Comparison of ENCODE assay signal across 17 cellular contexts in the genomic region with DNA sequence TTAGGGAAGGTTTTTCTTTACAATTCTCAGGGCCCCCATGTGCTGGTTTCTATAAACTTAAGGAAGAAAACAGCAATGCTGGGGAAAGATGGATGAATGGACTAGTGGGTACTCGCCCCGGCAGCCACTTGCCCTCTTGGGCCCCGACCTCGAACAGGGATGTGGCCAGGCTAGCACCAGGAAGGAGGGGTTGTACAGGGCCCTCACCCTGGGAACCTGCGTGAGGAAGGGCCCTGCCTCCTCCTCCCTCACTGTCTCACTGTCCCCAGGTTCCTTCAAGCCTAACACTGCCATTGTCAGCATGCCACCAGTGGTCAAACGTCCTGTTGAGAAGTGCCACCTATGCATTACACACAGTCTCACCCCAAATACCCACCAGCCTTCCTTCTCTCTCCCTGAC. TPM values are rescaled to one million over a fixed set of nuclear protein-coding genes. Genes with fewer than 3 reads are reported as not detected.
DNase-seq lines count a peak whose midpoint lies in the region; ATAC-seq and TF ChIP-seq lines count a peak whose summit lies in the region.
"Had no signal": no experiment of that assay in that cellular context is flagged by ENCODE, and none has a peak within 500 bp of the region (broad histone marks: within the 10 kb centered on the region; RNA-seq: fewer than 3 reads in every experiment).

No MANE protein-coding gene starts in this region.

- no peaks in the 10 kb centered on the region for H3K9me3 Mint-ChIP-seq in activated CD4-positive, alpha-beta T cell treated with anti-CD3 and anti-CD28 coated beads, Interleukin-2, amount 10 ng/mL, durations not matched to agents 24 days and 14 days
- no peaks in the 10 kb centered on the region for H3K9me3 Mint-ChIP-seq in natural killer cell
- no peaks in the 10 kb centered on the region for H3K9me3 Mint-ChIP-seq in natural killer cell treated with Interleukin-12 subunit alpha and Interleukin-12 subunit beta and Interleukin-15 and Interleukin-18, amount 100 ng/mL, for 72 hours
- H3K9me3 Mint-ChIP-seq in T-helper 2 cell treated with Interferon-gamma antibody and Interleukin-4, amounts not matched to agents 5 μg/mL and 100 μg/mL, for 36 hours, result no peaks in the 10 kb centered on the region
- no peaks in the 10 kb centered on the region for H3K9me3 Mint-ChIP-seq in stimulated activated naive CD8-positive, alpha-beta T cell treated with anti-CD3 and anti-CD28 coated beads, Interleukin-15, amount 100 ng/mL, for 72 hours
- H3K9me3 Mint-ChIP-seq: CD4-positive, alpha-beta T cell had no signal

- intact Hi-C loops in activated CD4-positive, alpha-beta T cell treated with anti-CD3 and anti-CD28 coated beads, Interleukin-2, amount 10 ng/mL, durations not matched to agents 24 days and 14 days (cut with micrococcal nuclease), result no loop called here
- intact Hi-C loops in natural killer cell (cut with micrococcal nuclease), result no loop called here

- no peak overlapping the region for H3K4me3 ChIP-seq in coronary artery
- H3K4me3 ChIP-seq: BLaER1 treated with 17β-estradiol and CSF1 and Interleukin-3, amounts not matched to agents 10 nM and 100 nM had no signal

- H3K27ac Mint-ChIP-seq in activated CD4-positive, alpha-beta T cell treated with anti-CD3 and anti-CD28 coated beads, Interleukin-2, amount 10 ng/mL, durations not matched to agents 24 days and 14 days, result no peak overlapping the region
- H3K27ac Mint-ChIP-seq in natural killer cell, result peak overlapping the region in 1 of 2 donors; percentile 61
- H3K27ac Mint-ChIP-seq in natural killer cell treated with Interleukin-12 subunit alpha and Interleukin-12 subunit beta and Interleukin-15 and Interleukin-18, amount 100 ng/mL, for 72 hours, result no peak overlapping the region
- no peak overlapping the region for H3K27ac Mint-ChIP-seq in T-helper 2 cell treated with Interferon-gamma antibody and Interleukin-4, amounts not matched to agents 5 μg/mL and 100 μg/mL, for 36 hours
- H3K27ac Mint-ChIP-seq in stimulated activated naive CD8-positive, alpha-beta T cell treated with anti-CD3 and anti-CD28 coated beads, Interleukin-15, amount 100 ng/mL, for 72 hours, result no peak overlapping the region
- H3K27ac Mint-ChIP-seq: CD4-positive, alpha-beta T cell had no signal

- H3K36me3 Mint-ChIP-seq in activated CD4-positive, alpha-beta T cell treated with anti-CD3 and anti-CD28 coated beads, Interleukin-2, amount 10 ng/mL, durations not matched to agents 24 days and 14 days (ENCODE audit: low read depth), result peaks cover 2% of the 10 kb centered on the region
- no peaks in the 10 kb centered on the region for H3K36me3 Mint-ChIP-seq in natural killer cell
- H3K36me3 Mint-ChIP-seq in natural killer cell treated with Interleukin-12 subunit alpha and Interleukin-12 subunit beta and Interleukin-15 and Interleukin-18, amount 100 ng/mL, for 72 hours, result no peaks in the 10 kb centered on the region
- no peaks in the 10 kb centered on the region for H3K36me3 Mint-ChIP-seq in T-helper 2 cell treated with Interferon-gamma antibody and Interleukin-4, amounts not matched to agents 5 μg/mL and 100 μg/mL, for 36 hours (ENCODE audit: low read depth)

- H3K4me1 Mint-ChIP-seq in activated CD4-positive, alpha-beta T cell treated with anti-CD3 and anti-CD28 coated beads, Interleukin-2, amount 10 ng/mL, durations not matched to agents 24 days and 14 days, result peaks cover 45% of the 10 kb centered on the region
- peaks cover 56% of the 10 kb centered on the region in 2 donors for H3K4me1 Mint-ChIP-seq in natural killer cell
- H3K4me1 Mint-ChIP-seq in natural killer cell treated with Interleukin-12 subunit alpha and Interleukin-12 subunit beta and Interleukin-15 and Interleukin-18, amount 100 ng/mL, for 72 hours (ENCODE audit: low read depth in 2 of 2), result peaks cover 38 to 58% of the 10 kb centered on the region in 2 donors
- peaks cover 35% of the 10 kb centered on the region for H3K4me1 Mint-ChIP-seq in T-helper 2 cell treated with Interferon-gamma antibody and Interleukin-4, amounts not matched to agents 5 μg/mL and 100 μg/mL, for 36 hours (ENCODE audit: low read depth)
- peaks cover 73% of the 10 kb centered on the region for H3K4me1 Mint-ChIP-seq in stimulated activated naive CD8-positive, alpha-beta T cell treated with anti-CD3 and anti-CD28 coated beads, Interleukin-15, amount 100 ng/mL, for 72 hours

- no peak for ATAC-seq in natural killer cell
- ATAC-seq in natural killer cell treated with Interleukin-12 subunit alpha and Interleukin-12 subunit beta and Interleukin-15 and Interleukin-18, amount 100 ng/mL, for 72 hours, result no peak
- no peak for ATAC-seq in stimulated activated naive CD8-positive, alpha-beta T cell treated with anti-CD3 and anti-CD28 coated beads, Interleukin-15, amount 100 ng/mL, for 72 hours

- H3K4me3 Mint-ChIP-seq in activated CD4-positive, alpha-beta T cell treated with anti-CD3 and anti-CD28 coated beads, Interleukin-2, amount 10 ng/mL, durations not matched to agents 24 days and 14 days, result no peak overlapping the region
- H3K4me3 Mint-ChIP-seq in natural killer cell, result peak overlapping the region; percentile 52
- no peak overlapping the region for H3K4me3 Mint-ChIP-seq in natural killer cell treated with Interleukin-12 subunit alpha and Interleukin-12 subunit beta and Interleukin-15 and Interleukin-18, amount 100 ng/mL, for 72 hours
- no peak overlapping the region for H3K4me3 Mint-ChIP-seq in T-helper 2 cell treated with Interferon-gamma antibody and Interleukin-4, amounts not matched to agents 5 μg/mL and 100 μg/mL, for 36 hours
- no peak overlapping the region for H3K4me3 Mint-ChIP-seq in stimulated activated naive CD8-positive, alpha-beta T cell treated with anti-CD3 and anti-CD28 coated beads, Interleukin-15, amount 100 ng/mL, for 72 hours
- H3K4me3 Mint-ChIP-seq: CD4-positive, alpha-beta T cell had no signal

- no peak for TF ChIP-seq CTCF in natural killer cell (IDR thresholded peaks at IDR 0.05)
- no peak for TF ChIP-seq CTCF in coronary artery (IDR thresholded peaks at IDR 0.05)

- no peak overlapping the region for H3K27ac ChIP-seq in coronary artery
- H3K27ac ChIP-seq: BLaER1 treated with 17β-estradiol and CSF1 and Interleukin-3, amounts not matched to agents 10 nM and 100 nM had no signal

- peak; percentile 55 for DNase-seq in activated CD4-positive, alpha-beta T cell treated with anti-CD3 and anti-CD28 coated beads, Interleukin-2, amount 10 ng/mL, durations not matched to agents 24 days and 14 days
- no peak for DNase-seq in activated CD4-positive, alpha-beta T cell treated with anti-CD3 and anti-CD28 coated beads, Interleukin-2, amount 50 U/mL, for 48 hours
- no peak for DNase-seq in natural killer cell
- DNase-seq in natural killer cell treated with Interleukin-12 subunit alpha and Interleukin-12 subunit beta and Interleukin-15 and Interleukin-18, amount 100 ng/mL, for 72 hours (ENCODE audit: low spot score), result no peak
- peak; percentile 56 for DNase-seq in coronary artery (ENCODE audit: low spot score)
- no peak for DNase-seq in T-helper 2 cell treated with Interferon-gamma antibody and Interleukin-4, amounts not matched to agents 5 μg/mL and 100 μg/mL, for 36 hours (ENCODE audit: low spot score)
- DNase-seq in activated naive CD4-positive, alpha-beta T cell treated with Interleukin-2 at 50 U/mL for 16 hours, result no peak
- no peak for DNase-seq in stimulated activated naive CD8-positive, alpha-beta T cell treated with anti-CD3 and anti-CD28 coated beads, Interleukin-15, amount 100 ng/mL, for 72 hours
- DNase-seq: 8988T; AML-193; CD4-positive, alpha-beta T cell; COR-L47; DMS153; DMS79 treated with DMSO at 0.1 percent for 48 hours; GDM1; H7 had no signal

- H3K27me3 Mint-ChIP-seq in activated CD4-positive, alpha-beta T cell treated with anti-CD3 and anti-CD28 coated beads, Interleukin-2, amount 10 ng/mL, durations not matched to agents 24 days and 14 days, result peaks cover 10% of the 10 kb centered on the region
- peaks cover 3 to 9% of the 10 kb centered on the region in 2 donors for H3K27me3 Mint-ChIP-seq in natural killer cell (ENCODE audit: low read depth in 2 of 2)
- peaks cover 2 to 5% of the 10 kb centered on the region in 2 donors for H3K27me3 Mint-ChIP-seq in natural killer cell treated with Interleukin-12 subunit alpha and Interleukin-12 subunit beta and Interleukin-15 and Interleukin-18, amount 100 ng/mL, for 72 hours
- H3K27me3 Mint-ChIP-seq in T-helper 2 cell treated with Interferon-gamma antibody and Interleukin-4, amounts not matched to agents 5 μg/mL and 100 μg/mL, for 36 hours (ENCODE audit: low read depth), result peaks cover 12% of the 10 kb centered on the region
- H3K27me3 Mint-ChIP-seq in stimulated activated naive CD8-positive, alpha-beta T cell treated with anti-CD3 and anti-CD28 coated beads, Interleukin-15, amount 100 ng/mL, for 72 hours, result peaks cover 43% of the 10 kb centered on the region
- H3K27me3 Mint-ChIP-seq: CD4-positive, alpha-beta T cell had no signal

RNA-seq across cellular contexts. Expression of a gene that starts 9.1 kb away (rescaled TPM):
- 0.47 and 1.1 TPM in 2 replicates for total RNA-seq in activated CD4-positive, alpha-beta T cell treated with anti-CD3 and anti-CD28 coated beads, Interleukin-2, amount 10 ng/mL, durations not matched to agents 24 days and 14 days
- 1 to 10 TPM; 4.8 to 9.5 (median 5.3) TPM for total RNA-seq in natural killer cell
- total RNA-seq in natural killer cell treated with Interleukin-12 subunit alpha and Interleukin-12 subunit beta and Interleukin-15 and Interleukin-18, amount 100 ng/mL, for 72 hours, result under 1 TPM; 0.31 to 0.59 TPM

Comparison
In these comparisons a context has a peak if more than half of its experiments do, and no peak if none do; other contexts are left out.
1. DNase-seq: peak in activated CD4-positive, alpha-beta T cell treated with anti-CD3 and anti-CD28 coated beads, Interleukin-2, amount 10 ng/mL, durations not matched to agents 24 days and 14 days (single experiment) and coronary artery (single experiment); none in activated CD4-positive, alpha-beta T cell treated with anti-CD3 and anti-CD28 coated beads, Interleukin-2, amount 50 U/mL, for 48 hours (0 of 2), natural killer cell (single experiment), natural killer cell treated with Interleukin-12 subunit alpha and Interleukin-12 subunit beta and Interleukin-15 and Interleukin-18, amount 100 ng/mL, for 72 hours (single experiment), T-helper 2 cell treated with Interferon-gamma antibody and Interleukin-4, amounts not matched to agents 5 μg/mL and 100 μg/mL, for 36 hours (single experiment), activated naive CD4-positive, alpha-beta T cell treated with Interleukin-2 at 50 U/mL for 16 hours (single experiment) and stimulated activated naive CD8-positive, alpha-beta T cell treated with anti-CD3 and anti-CD28 coated beads, Interleukin-15, amount 100 ng/mL, for 72 hours (0 of 2).